ENCODE assay signal across 8 cellular contexts in the genomic region with DNA sequence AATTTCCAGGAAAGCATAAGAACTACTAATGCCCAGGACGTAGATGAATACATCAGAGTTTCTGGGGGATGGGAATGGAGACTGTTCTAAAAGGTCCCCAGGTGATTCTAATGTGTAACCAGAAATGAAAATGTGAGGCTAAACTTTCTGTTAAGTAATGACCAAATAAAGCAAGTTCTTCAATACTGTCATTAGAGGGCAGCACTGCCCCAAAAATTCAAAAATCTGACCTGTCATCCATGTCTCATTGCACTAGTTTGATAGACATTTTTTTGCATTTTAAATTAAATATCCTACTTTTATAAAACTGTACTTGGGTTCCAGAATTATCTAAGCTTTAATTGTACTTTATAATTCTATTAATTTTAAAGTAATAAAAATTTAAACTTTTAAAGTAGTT.
DNase-seq lines count a peak whose midpoint lies in the region; ATAC-seq and TF ChIP-seq lines count a peak whose summit lies in the region.

No MANE protein-coding gene starts in this region.

- no peak overlapping the region for H3K27ac Mint-ChIP-seq in stimulated activated naive B cell treated with anti-CD40 and anti-IgM and Interleukin-4, amounts not matched to agents 10 μg/mL and 1 μg/mL and 100 μg/mL, for 72 hours

- H3K9me3 ChIP-seq in cardiac muscle cell (ENCODE audit: low read depth), result no peaks in the 10 kb centered on the region

- H3K4me1 Mint-ChIP-seq in stimulated activated naive B cell treated with anti-CD40 and anti-IgM and Interleukin-4, amounts not matched to agents 10 μg/mL and 1 μg/mL and 100 μg/mL, for 72 hours, result no peaks in the 10 kb centered on the region

- no peaks in the 10 kb centered on the region for H3K36me3 Mint-ChIP-seq in stimulated activated naive B cell treated with anti-CD40 and anti-IgM and Interleukin-4, amounts not matched to agents 10 μg/mL and 1 μg/mL and 100 μg/mL, for 72 hours

- peaks cover 10% of the 10 kb centered on the region for H3K27me3 ChIP-seq in cardiac muscle cell

- H3K4me1 ChIP-seq in cardiac muscle cell (ENCODE audit: low read depth), result no peaks in the 10 kb centered on the region

- no peak overlapping the region for H3K27ac ChIP-seq in cardiac muscle cell

- H3K9me3 Mint-ChIP-seq in stimulated activated naive B cell treated with anti-CD40 and anti-IgM and Interleukin-4, amounts not matched to agents 10 μg/mL and 1 μg/mL and 100 μg/mL, for 72 hours, result no peaks in the 10 kb centered on the region

- H3K27me3 Mint-ChIP-seq in stimulated activated naive B cell treated with anti-CD40 and anti-IgM and Interleukin-4, amounts not matched to agents 10 μg/mL and 1 μg/mL and 100 μg/mL, for 72 hours, result peaks cover 4 to 12% of the 10 kb centered on the region in 2 donors

- H3K4me3 ChIP-seq in cardiac muscle cell, result no peak overlapping the region

- H3K36me3 ChIP-seq in cardiac muscle cell, result no peaks in the 10 kb centered on the region

- ATAC-seq in left cardiac atrium, result no peak
- peak; percentile 80 for ATAC-seq in GM21723 (IDR thresholded peaks at IDR 0.05; ENCODE audit: unreplicated experiment)
- ATAC-seq in stimulated activated naive B cell treated with anti-CD40 and anti-IgM and Interleukin-4, amounts not matched to agents 10 μg/mL and 1 μg/mL and 100 μg/mL, for 72 hours (replicated peaks), result peak; percentile 48 to 65

- peak; percentile 64 for TF ChIP-seq CTCF in cardiac muscle cell (IDR thresholded peaks at IDR 0.05; ENCODE audit: low read depth, low read length)

- no peak overlapping the region for H3K4me3 Mint-ChIP-seq in stimulated activated naive B cell treated with anti-CD40 and anti-IgM and Interleukin-4, amounts not matched to agents 10 μg/mL and 1 μg/mL and 100 μg/mL, for 72 hours

- intact Hi-C loops in left cardiac atrium (cut with DNase I), result loop anchor here in 1 of 2 donors (5.0 kb wide), 2 partner anchors 215 to 345 kb away; no protein-coding TSS in a partner anchor

- peak; percentile 48 to 51 for DNase-seq in cardiac muscle cell (ENCODE audit: low read depth in 1 of 2, low spot score in 1 of 2)
- no peak for DNase-seq in left cardiac atrium
- DNase-seq in Kasumi-1 (lab: John Stamatoyannopoulos, UW), result peak; percentile 53 to 77
- DNase-seq in SHP77 (lab: John Stamatoyannopoulos, UW), result peak; percentile 34 to 52
- peak; percentile 14 for DNase-seq in fibroblast of the conjunctiva (ENCODE audit: low read depth)
- no peak for DNase-seq in stimulated activated naive B cell treated with anti-CD40 and anti-IgM and Interleukin-4, amounts not matched to agents 10 μg/mL and 1 μg/mL and 100 μg/mL, for 72 hours
- no peak for DNase-seq in stimulated activated naive CD4-positive, alpha-beta T cell treated with Interleukin-2 at 50 U/mL for 16 hours (lab: John Stamatoyannopoulos, UW)

Comparison
In these comparisons a context has a peak if more than half of its experiments do, and no peak if none do; other contexts are left out.
1. DNase-seq: peak in cardiac muscle cell (2 of 2), Kasumi-1 (2 of 2), SHP77 (2 of 2) and fibroblast of the conjunctiva (single experiment); none in left cardiac atrium (single experiment), stimulated activated naive B cell treated with anti-CD40 and anti-IgM and Interleukin-4, amounts not matched to agents 10 μg/mL and 1 μg/mL and 100 μg/mL, for 72 hours (single experiment) and stimulated activated naive CD4-positive, alpha-beta T cell treated with Interleukin-2 at 50 U/mL for 16 hours (single experiment).
2. ATAC-seq: peak in GM21723 (single experiment) and stimulated activated naive B cell treated with anti-CD40 and anti-IgM and Interleukin-4, amounts not matched to agents 10 μg/mL and 1 μg/mL and 100 μg/mL, for 72 hours (2 of 2); none in left cardiac atrium (0 of 2).